16 cellular contexts compared by ENCODE assay signal in the genomic region with DNA sequence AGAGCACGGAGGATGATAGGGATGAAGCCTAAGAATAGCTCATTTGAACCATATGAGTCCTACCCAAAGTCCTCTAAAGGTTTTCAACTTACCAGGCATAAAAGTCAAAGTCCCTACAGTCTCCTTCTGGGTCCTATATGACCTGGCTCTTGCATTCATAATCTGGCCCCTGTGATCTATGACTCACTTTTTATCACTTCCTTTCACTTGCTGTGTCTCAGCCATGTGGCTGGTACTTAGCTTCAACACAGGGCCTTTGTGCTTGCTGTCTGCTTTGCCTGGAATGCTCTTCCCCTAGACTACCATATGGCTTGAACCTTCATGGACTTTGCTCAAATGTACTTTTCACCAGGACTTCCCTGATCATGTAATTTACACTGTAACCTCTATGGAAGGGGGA.
A peak's percentile ranks its signal among the peaks of the same experiment; 100 is the strongest.
DNase-seq lines count a peak whose midpoint lies in the region; ATAC-seq and TF ChIP-seq lines count a peak whose summit lies in the region.
"Had no signal": no experiment of that assay in that cellular context is flagged by ENCODE, and none has a peak within 500 bp of the region (broad histone marks: within the 10 kb centered on the region; RNA-seq: fewer than 3 reads in every experiment).

No MANE protein-coding gene starts in this region.

- H3K9me2 ChIP-seq in HCT116 (ENCODE audit: insufficient read depth) (no peaks in the 10 kb centered on the region), PC-3 (replicated peaks; ENCODE audit: low read length) (no peaks in the 10 kb centered on the region)

- H3K36me3 ChIP-seq in HCT116 (ENCODE audit: control insufficient read depth in 1 of 2, insufficient read depth in 2 of 2, low read length in 2 of 2) (no peaks in the 10 kb centered on the region), PC-3 (ENCODE audit: low read depth, low read length) (no peaks in the 10 kb centered on the region), mesodermal cell (ENCODE audit: control insufficient read depth, insufficient read depth, low read length) (no peaks in the 10 kb centered on the region), endodermal cell (ENCODE audit: control insufficient read depth, insufficient read depth, low read length) (no peaks in the 10 kb centered on the region)
- H3K36me3 ChIP-seq: neutrophil, thyroid gland had no signal

- TF ChIP-seq CTCF in HCT116 (IDR thresholded peaks at IDR 0.05 in 2 of 3, conservative IDR thresholded peaks at IDR 0.05 in 1 of 3; ENCODE audit: borderline replicate concordance in 1 of 3, insufficient read depth in 1 of 3, low read depth in 2 of 3, low read length in 2 of 3), result no peak
- TF ChIP-seq CTCF in PC-3 (conservative IDR thresholded peaks at IDR 0.05; ENCODE audit: low read depth, low read length), result no peak
- TF ChIP-seq CTCF in choroid plexus epithelial cell (conservative IDR thresholded peaks at IDR 0.05; ENCODE audit: low read depth, low read length), result no peak
- TF ChIP-seq CTCF in endodermal cell (conservative IDR thresholded peaks at IDR 0.05), result no peak

- H3F3A ChIP-seq in PC-3 (ENCODE audit: low read length, unreplicated experiment), result no peaks in the 10 kb centered on the region

- no peak for TF ChIP-seq RAD21 in HCT116 (IDR thresholded peaks at IDR 0.05; ENCODE audit: low read depth)

- POLR2A ChIA-PET in HCT116 (lab: Charles Lee), result no interaction called here
- POLR2A ChIA-PET in PC-3 (lab: Charles Lee; ENCODE audit: unreplicated experiment), result no interaction called here
- POLR2A ChIA-PET in activated CD4-positive, alpha-beta T cell treated with anti-CD3 and anti-CD28 coated beads, Interleukin-2, amount 10 ng/mL, durations not matched to agents 7 days and 5 days (lab: Charles Lee), result no interaction called here

- H2AFZ ChIP-seq in HCT116 (ENCODE audit: low read depth, low read length, poor library complexity, severe bottlenecking), result no peak overlapping the region
- no peak overlapping the region for H2AFZ ChIP-seq in PC-3 (ENCODE audit: low read length)

- intact Hi-C loops in HCT116 (cut with micrococcal nuclease), result loop anchor here (5.0 kb wide), 1 partner anchor 51 kb away; no protein-coding TSS in a partner anchor
- intact Hi-C loops in PC-3 (cut with micrococcal nuclease), result loop anchor here (10.0 kb wide), 1 partner anchor 117 kb away; no protein-coding TSS in a partner anchor

- no peaks in the 10 kb centered on the region for H3K36me3 Mint-ChIP-seq in endodermal cell (ENCODE audit: low read depth)
- no peaks in the 10 kb centered on the region for H3K36me3 Mint-ChIP-seq in activated CD4-positive, alpha-beta T cell treated with anti-CD3 and anti-CD28 coated beads, Interleukin-2, amount 10 ng/mL, durations not matched to agents 7 days and 5 days (ENCODE audit: low read depth)
- H3K36me3 Mint-ChIP-seq: activated naive CD4-positive, alpha-beta T cell treated with anti-CD3 and anti-CD28 coated beads, Interleukin-2, amount 50 U/mL, for 24 hours had no signal

- H3K4me1 ChIP-seq in HCT116 (ENCODE audit: control insufficient read depth in 1 of 2, insufficient read depth in 2 of 2, low read length in 2 of 2) (peaks cover 0 to 8% of the 10 kb centered on the region in 2 experiments; a peak in 2 of 4 replicates), PC-3 (ENCODE audit: insufficient read depth, low read length) (peaks cover 3% of the 10 kb centered on the region; the same call in 1 of the 2 replicates), mesodermal cell (ENCODE audit: control insufficient read depth, insufficient read depth, low read length, poor library complexity, severe bottlenecking) (peaks cover 4% of the 10 kb centered on the region), endodermal cell (ENCODE audit: control insufficient read depth, insufficient read depth, low read length) (no peaks in the 10 kb centered on the region)
- H3K4me1 ChIP-seq: thyroid gland had no signal

- no peak for TF ChIP-seq POLR2A in HCT116 (IDR thresholded peaks at IDR 0.05; ENCODE audit: borderline replicate concordance, extremely low read depth, insufficient read depth, insufficient read length)

- no peaks in the 10 kb centered on the region for H3K9me3 ChIP-seq in HCT116 (ENCODE audit: control insufficient read depth in 1 of 2, insufficient read depth in 1 of 2, low read depth in 1 of 2, low read length in 2 of 2)
- H3K9me3 ChIP-seq in PC-3 (ENCODE audit: low read length), result no peaks in the 10 kb centered on the region
- no peaks in the 10 kb centered on the region for H3K9me3 ChIP-seq in mesodermal cell (ENCODE audit: control insufficient read depth, low read length)
- H3K9me3 ChIP-seq in endodermal cell (ENCODE audit: control insufficient read depth, low read length), result no peaks in the 10 kb centered on the region
- H3K9me3 ChIP-seq: neutrophil, thyroid gland had no signal

- CTCF ChIA-PET in HCT116 (lab: Charles Lee) (no interaction called here), PC-3 (lab: Charles Lee) (no interaction called here)
- CTCF ChIA-PET in activated CD4-positive, alpha-beta T cell treated with anti-CD3 and anti-CD28 coated beads, Interleukin-2, amount 10 ng/mL, durations not matched to agents 7 days and 5 days (lab: Charles Lee), result interaction anchor here (0.9 kb wide), 1 partner anchor 10 kb away, joined by 3 read pairs; no protein-coding TSS in a partner anchor

- H3K27ac Mint-ChIP-seq in endodermal cell, result no peak overlapping the region
- no peak overlapping the region for H3K27ac Mint-ChIP-seq in activated CD4-positive, alpha-beta T cell treated with anti-CD3 and anti-CD28 coated beads, Interleukin-2, amount 10 ng/mL, durations not matched to agents 7 days and 5 days
- H3K27ac Mint-ChIP-seq: activated naive CD4-positive, alpha-beta T cell treated with anti-CD3 and anti-CD28 coated beads, Interleukin-2, amount 50 U/mL, for 24 hours had no signal

- no peak overlapping the region for H3K4me3 ChIP-seq in HCT116 (replicated peaks in 1 of 2; ENCODE audit: low read depth in 1 of 2, low read length in 2 of 2)
- no peak overlapping the region for H3K4me3 ChIP-seq in PC-3 (ENCODE audit: low read length)
- no peak overlapping the region for H3K4me3 ChIP-seq in choroid plexus epithelial cell (ENCODE audit: low read depth, low read length)
- H3K4me3 ChIP-seq in mesodermal cell (ENCODE audit: extremely low read depth, insufficient read depth, low read length, poor library complexity, severe bottlenecking), result no peak overlapping the region
- no peak overlapping the region for H3K4me3 ChIP-seq in endodermal cell (ENCODE audit: low read length)
- H3K4me3 ChIP-seq: thyroid gland had no signal

- ATAC-seq in HCT116, result peak; percentile 68
- peak; percentile 99 for ATAC-seq in PC-3

- H3K79me2 ChIP-seq in HCT116 (ENCODE audit: insufficient read depth, low read length) (no peaks in the 10 kb centered on the region), PC-3 (ENCODE audit: low read length) (no peaks in the 10 kb centered on the region)

- peaks cover 3% of the 10 kb centered on the region for H3K9me3 Mint-ChIP-seq in endodermal cell
- no peaks in the 10 kb centered on the region for H3K9me3 Mint-ChIP-seq in activated CD4-positive, alpha-beta T cell treated with anti-CD3 and anti-CD28 coated beads, Interleukin-2, amount 10 ng/mL, durations not matched to agents 7 days and 5 days

- WGBS in mesodermal cell (ENCODE audit: insufficient coverage in 2 of 2), 2 experiments, result no CpG with 5 or more reads among the region's 1 CpG
- WGBS in endodermal cell (ENCODE audit: insufficient coverage in 1 of 2, insufficient read length in 1 of 2), 2 experiments, result 74 to 83% methylated on average over 1 of the region's 1 CpG

- H3K9ac ChIP-seq in HCT116 (ENCODE audit: low read length) (no peak overlapping the region), PC-3 (ENCODE audit: low read length) (no peak overlapping the region), endodermal cell (ENCODE audit: extremely low read depth, low read length, poor library complexity, severe bottlenecking) (no peak overlapping the region)

- peak overlapping the region; percentile 30; the same call in 1 of the 2 replicates for H3K4me2 ChIP-seq in HCT116 (ENCODE audit: low read length)
- no peak overlapping the region for H3K4me2 ChIP-seq in PC-3 (ENCODE audit: low read length)

- peaks cover 9% of the 10 kb centered on the region for H3K4me1 Mint-ChIP-seq in endodermal cell
- no peaks in the 10 kb centered on the region for H3K4me1 Mint-ChIP-seq in activated CD4-positive, alpha-beta T cell treated with anti-CD3 and anti-CD28 coated beads, Interleukin-2, amount 10 ng/mL, durations not matched to agents 7 days and 5 days
- H3K4me1 Mint-ChIP-seq: activated naive CD4-positive, alpha-beta T cell treated with anti-CD3 and anti-CD28 coated beads, Interleukin-2, amount 50 U/mL, for 24 hours had no signal

- BruUV-seq in HCT116 (replicated peaks; lab: Mats Ljungman, UMichigan), result no TSS peak
- BruUV-seq in PC-3 (replicated peaks; lab: Mats Ljungman, UMichigan), result no TSS peak

- H3K4me3 Mint-ChIP-seq in endodermal cell, result no peak overlapping the region
- no peak overlapping the region for H3K4me3 Mint-ChIP-seq in activated CD4-positive, alpha-beta T cell treated with anti-CD3 and anti-CD28 coated beads, Interleukin-2, amount 10 ng/mL, durations not matched to agents 7 days and 5 days
- H3K4me3 Mint-ChIP-seq: activated naive CD4-positive, alpha-beta T cell treated with anti-CD3 and anti-CD28 coated beads, Interleukin-2, amount 50 U/mL, for 24 hours had no signal

- H3K27ac ChIP-seq in HCT116 (ENCODE audit: low read depth, low read length) (no peak overlapping the region), PC-3 (ENCODE audit: low read length) (no peak overlapping the region), mesodermal cell (ENCODE audit: low read depth, low read length, severe bottlenecking) (peak overlapping the region; percentile 24), endodermal cell (ENCODE audit: low read depth, low read length) (no peak overlapping the region)
- H3K27ac ChIP-seq: neutrophil, thyroid gland had no signal

- no peaks in the 10 kb centered on the region for H3K27me3 ChIP-seq in HCT116 (ENCODE audit: insufficient read depth, low read length)
- no peaks in the 10 kb centered on the region for H3K27me3 ChIP-seq in PC-3 (ENCODE audit: low read length)
- no peaks in the 10 kb centered on the region for H3K27me3 ChIP-seq in endodermal cell (ENCODE audit: control insufficient read depth, insufficient read depth, low read length, poor library complexity, severe bottlenecking)
- H3K27me3 ChIP-seq: neutrophil, thyroid gland had no signal

- H4K20me1 ChIP-seq in HCT116 (ENCODE audit: insufficient read depth) (no peaks in the 10 kb centered on the region), PC-3 (ENCODE audit: low read length) (no peaks in the 10 kb centered on the region)

- RAD21 ChIA-PET in HCT116 (lab: Charles Lee; ENCODE audit: low non-redundant PET in 1 of 2, low total read pairs in 2 of 2, uncharacterized antibody in 2 of 2, unreplicated experiment in 2 of 2), result no interaction called here

- DNase-seq in HCT116 (ENCODE audit: low read depth, low spot score) (peak; percentile 21), PC-3 (peak; percentile 69), choroid plexus epithelial cell (ENCODE audit: low read depth) (peak; percentile 35), endodermal cell (no peak), iPS-NIHi7 (ENCODE audit: extremely low spot score) (no peak)
- DNase-seq in activated CD4-positive, alpha-beta T cell treated with anti-CD3 and anti-CD28 coated beads, Interleukin-2, amount 10 ng/mL, durations not matched to agents 7 days and 5 days, result no peak
- DNase-seq: COR-L47, cortex of kidney, glutamatergic neuron, GOT3, NCI-H2029 treated with DMSO at 0.1 percent for 48 hours, T-helper 2 cell, thyroid gland had no signal

- no peaks in the 10 kb centered on the region for H3K27me3 Mint-ChIP-seq in endodermal cell (ENCODE audit: insufficient read depth)
- H3K27me3 Mint-ChIP-seq in activated CD4-positive, alpha-beta T cell treated with anti-CD3 and anti-CD28 coated beads, Interleukin-2, amount 10 ng/mL, durations not matched to agents 7 days and 5 days, result no peaks in the 10 kb centered on the region

Comparison
In these comparisons a context has a peak if more than half of its experiments do, and no peak if none do; other contexts are left out.
1. DNase-seq: peak in HCT116 (single experiment), PC-3 (single experiment) and choroid plexus epithelial cell (single experiment); none in endodermal cell (single experiment), activated CD4-positive, alpha-beta T cell treated with anti-CD3 and anti-CD28 coated beads, Interleukin-2, amount 10 ng/mL, durations not matched to agents 7 days and 5 days (single experiment) and iPS-NIHi7 (single experiment).